ENCODE assay signal across 11 cellular contexts in the genomic region with DNA sequence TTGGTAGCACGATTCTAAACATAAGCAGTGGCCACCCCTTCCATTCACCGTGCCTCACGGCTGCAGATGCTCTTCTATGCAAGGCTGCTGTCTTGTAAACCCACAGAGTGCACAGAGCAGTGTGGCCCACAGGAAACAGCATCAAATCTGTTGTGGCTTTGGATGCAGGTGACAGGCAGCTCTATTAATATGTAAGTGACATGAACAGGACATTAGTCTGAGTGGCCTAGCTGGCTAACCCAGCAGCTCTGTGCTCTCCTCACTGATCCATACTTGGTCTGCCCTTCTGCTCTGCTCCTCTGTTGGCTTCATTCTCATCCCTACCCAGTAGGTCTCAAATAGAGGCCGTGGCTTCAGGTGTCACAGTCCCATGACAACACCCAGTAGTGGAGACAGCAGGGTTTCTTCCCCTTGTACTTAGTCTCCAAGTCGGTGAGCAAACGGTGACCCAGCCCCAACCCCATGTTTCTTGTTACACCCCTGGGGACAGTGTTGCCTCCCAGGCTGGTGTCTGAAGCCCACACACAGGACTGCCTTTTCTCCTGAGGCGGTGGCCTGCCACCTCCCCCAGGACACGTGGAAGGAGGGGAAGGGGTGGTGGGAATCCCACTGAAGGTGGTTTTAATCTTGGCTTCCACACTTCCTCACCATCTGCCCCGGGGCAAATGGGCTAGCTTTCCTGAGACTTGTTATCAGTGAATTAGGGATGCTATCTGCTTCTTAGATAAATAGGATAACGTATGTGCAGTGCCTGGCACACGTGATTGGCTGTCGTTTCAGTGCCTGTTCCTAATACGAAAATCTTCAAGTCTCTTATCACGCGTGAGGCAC. TPM values are rescaled to one million over a fixed set of nuclear protein-coding genes. Genes with fewer than 3 reads are reported as not detected.
A peak's percentile ranks its signal among the peaks of the same experiment; 100 is the strongest.
DNase-seq lines count a peak whose midpoint lies in the region; ATAC-seq and TF ChIP-seq lines count a peak whose summit lies in the region.
"Had no signal": no experiment of that assay in that cellular context is flagged by ENCODE, and none has a peak within 500 bp of the region (broad histone marks: within the 10 kb centered on the region; RNA-seq: fewer than 3 reads in every experiment).

No MANE protein-coding gene starts in this region.

- H3K4me2 ChIP-seq in BLaER1: peak overlapping the region; percentile 99

- H3K4me3 ChIP-seq in BLaER1: peak overlapping the region; percentile 32
- peak overlapping the region in 32 of 59 donors; percentile 2 to 44 (median 26) for H3K4me3 ChIP-seq in dorsolateral prefrontal cortex

- TF ChIP-seq CTCF in dorsolateral prefrontal cortex (IDR thresholded peaks at IDR 0.05 in 54 of 56, conservative IDR thresholded peaks at IDR 0.05 in 2 of 56; ENCODE audit: low read depth in 1 of 56, partially characterized antibody in 56 of 56): no peak

- DNase-seq in dorsolateral prefrontal cortex: no peak
- DNase-seq in activated CD4-positive, CD25-positive, alpha-beta regulatory T cell (lab: John Stamatoyannopoulos, UW): no peak
- DNase-seq in effector CD4-positive, alpha-beta T cell: no peak
- DNase-seq: activated naive CD4-positive, alpha-beta T cell treated with anti-CD3 and anti-CD28 coated beads for 36 hours; NCI-H510A; SIG-M5 had no signal

- peaks cover 90% of the 10 kb centered on the region for H4K20me1 ChIP-seq in BLaER1

- ATAC-seq in GM18909 (IDR thresholded peaks at IDR 0.05; ENCODE audit: poor library complexity, unreplicated experiment) (peak; percentile 84), HG03139 (IDR thresholded peaks at IDR 0.05; ENCODE audit: unreplicated experiment) (peak; percentile 77), GM19455 (IDR thresholded peaks at IDR 0.05; ENCODE audit: unreplicated experiment) (no peak), GM18519 (IDR thresholded peaks at IDR 0.05; ENCODE audit: low FRiP score, unreplicated experiment) (no peak)

- intact Hi-C loops in dorsolateral prefrontal cortex (cut with DNase I): loop anchor here in 1 of 2 donors (10.0 kb wide), 1 partner anchor 210 kb away; no protein-coding TSS in a partner anchor

- H3K27me3 ChIP-seq in BLaER1 (peaks cover 6% of the 10 kb centered on the region; the same call in 1 of the 2 replicates), dorsolateral prefrontal cortex (peaks cover 0 to 14% (median 0%) of the 10 kb centered on the region in 45 donors)

- H3K36me3 ChIP-seq in BLaER1: no peaks in the 10 kb centered on the region

- H3K9me3 ChIP-seq in BLaER1: no peaks in the 10 kb centered on the region

- H3K27ac ChIP-seq in BLaER1 (peak overlapping the region; percentile 66), dorsolateral prefrontal cortex (peak overlapping the region in 34 of 59 donors; percentile 1 to 79 (median 38))

- peak overlapping the region; percentile 50 for H3K9ac ChIP-seq in BLaER1

- peaks cover 100% of the 10 kb centered on the region for H3K4me1 ChIP-seq in BLaER1

RNA-seq across cellular contexts. Expression of gene SH3RF3, which starts 6.0 kb away (rescaled TPM):
- total RNA-seq in dorsolateral prefrontal cortex: 10 to 100 TPM in 98 of 120 experiments, 1 to 10 TPM in 22; 6.1 to 18.7 (median 11.5) TPM

Comparison
In these comparisons a context has a peak if more than half of its experiments do, and no peak if none do; other contexts are left out.
1. ATAC-seq: peak in GM18909 (single experiment) and HG03139 (single experiment); none in GM19455 (single experiment) and GM18519 (single experiment).